9 cellular contexts compared by ENCODE assay signal in the genomic region with DNA sequence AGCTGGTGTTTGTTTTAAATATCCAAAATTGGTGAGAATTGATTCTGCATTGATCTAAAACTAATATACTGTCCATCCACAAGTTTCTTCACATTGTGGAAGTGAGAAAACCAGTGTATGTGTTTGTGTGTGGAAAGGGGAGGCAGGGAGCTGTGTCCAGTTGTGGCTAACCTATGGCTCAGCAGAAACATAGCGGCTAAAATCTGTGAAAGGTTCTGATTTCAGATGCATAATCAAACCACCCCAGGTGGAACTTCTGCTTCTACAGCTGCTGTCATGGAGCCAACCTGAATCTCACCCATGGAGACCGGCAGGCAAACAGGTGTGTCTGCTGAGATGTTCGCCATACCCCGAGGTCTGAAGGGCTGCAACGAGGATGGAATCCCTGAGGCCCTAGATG. TPM values are rescaled to one million over a fixed set of nuclear protein-coding genes. Genes with fewer than 3 reads are reported as not detected.
"Had no signal": no experiment of that assay in that cellular context is flagged by ENCODE, and none has a peak within 500 bp of the region (broad histone marks: within the 10 kb centered on the region; RNA-seq: fewer than 3 reads in every experiment).

A gene (plus strand): TSS at position 301 of the 400 bp plus-strand sequence.

- ATAC-seq: K562 had no signal

- H3K27ac ChIP-seq: HL-60 had no signal

- DNase-seq: IMR-90, KBM-7, KG1 had no signal

- H3K27me3 Mint-ChIP-seq: IgD-negative memory B cell had no signal

- H3K27ac Mint-ChIP-seq: IgD-negative memory B cell had no signal

- H3K36me3 Mint-ChIP-seq: IgD-negative memory B cell had no signal

- FAIRE-seq: HTR-8/SVneo, K562 had no signal

- H3K4me3 Mint-ChIP-seq: IgD-negative memory B cell had no signal

- H3K4me3 ChIP-seq: K562 had no signal

RNA-seq across cellular contexts. Expression of the gene that starts here (rescaled TPM):
- total RNA-seq: HT-29, HT1080, IMR-90, K562 had no signal
- polyA plus RNA-seq: IgD-negative memory B cell, IMR-90, K562 had no signal
